In genomic region chr2:20632446-20632990, GRCh38 we compare ENCODE assay signal across 22 cellular contexts. TPM values are rescaled to one million over a fixed set of nuclear protein-coding genes. Genes with fewer than 3 reads are reported as not detected.
DNase-seq lines count a peak whose midpoint lies in the region; ATAC-seq and TF ChIP-seq lines count a peak whose summit lies in the region.
"Had no signal": no experiment of that assay in that cellular context is flagged by ENCODE, and none has a peak within 500 bp of the region (broad histone marks: within the 10 kb centered on the region; RNA-seq: fewer than 3 reads in every experiment).

No MANE protein-coding gene starts in this region.

- no peak overlapping the region for H3K4me3 ChIP-seq in left ventricle myocardium inferior
- H3K4me3 ChIP-seq in coronary artery: no peak overlapping the region
- no peak overlapping the region for H3K4me3 ChIP-seq in muscle layer of colon (ENCODE audit: low read depth in 1 of 2, low read length in 2 of 2)
- H3K4me3 ChIP-seq: psoas muscle, SK-N-MC, uterus had no signal

- intact Hi-C loops in left ventricle myocardium inferior (cut with micrococcal nuclease): no loop called here
- intact Hi-C loops in left cardiac atrium (cut with DNase I): no loop called here

- no peak overlapping the region for H3K9ac ChIP-seq in muscle layer of colon (ENCODE audit: low read length)
- H3K9ac ChIP-seq: KMS-11 had no signal

- H3K36me3 ChIP-seq in left ventricle myocardium inferior (peaks cover 9% of the 10 kb centered on the region), muscle layer of colon (ENCODE audit: insufficient read depth, low read length) (peaks cover 41% of the 10 kb centered on the region)
- H3K36me3 ChIP-seq: uterus had no signal

- no peaks in the 10 kb centered on the region for H3K27me3 ChIP-seq in left ventricle myocardium inferior (ENCODE audit: low read depth)
- no peaks in the 10 kb centered on the region for H3K27me3 ChIP-seq in muscle layer of colon (ENCODE audit: control insufficient read depth in 1 of 2, insufficient read depth in 2 of 2, low read length in 2 of 2)
- H3K27me3 ChIP-seq: neutrophil, uterus had no signal

- H3K4me1 ChIP-seq in left ventricle myocardium inferior (peaks cover 51% of the 10 kb centered on the region), muscle layer of colon (ENCODE audit: insufficient read depth, low read length) (peaks cover 73% of the 10 kb centered on the region)

- DNase-seq in left ventricle myocardium inferior: no peak
- no peak for DNase-seq in left cardiac atrium
- DNase-seq in coronary artery (ENCODE audit: low spot score): no peak
- DNase-seq in midbrain (lab: John Stamatoyannopoulos, UW): no peak
- DNase-seq in Kasumi-1 (lab: John Stamatoyannopoulos, UW): no peak
- DNase-seq in NCI-H1694 (lab: John Stamatoyannopoulos, UW): no peak
- DNase-seq: ACHN; activated T-cell treated with anti-CD3 and anti-CD28 coated beads, Interleukin-2, amount 50 U/mL, for 24 hours; C1 segment of cervical spinal cord; GOT3; NCI-H2227 treated with DMSO at 0.1 percent for 48 hours; RPMI8226; stimulated activated CD8-positive, alpha-beta memory T cell treated with anti-CD3 and anti-CD28 coated beads, Interleukin-4, amount 100 ng/mL, for 48 hours; T-helper 17 cell; uterus had no signal

- H3K27ac ChIP-seq in left ventricle myocardium inferior (replicated peaks) (peak overlapping the region; percentile 85), coronary artery (peak overlapping the region; percentile 54 to 96), muscle layer of colon (ENCODE audit: low read depth, low read length) (peak overlapping the region; percentile 93)
- H3K27ac ChIP-seq: KMS-11, neutrophil, psoas muscle, SK-N-MC had no signal

- H3K9me3 ChIP-seq in left ventricle myocardium inferior (replicated peaks) (no peaks in the 10 kb centered on the region), muscle layer of colon (ENCODE audit: low read length) (no peaks in the 10 kb centered on the region)
- H3K9me3 ChIP-seq: neutrophil, psoas muscle, uterus had no signal

- ATAC-seq in left cardiac atrium (no peak), GM21786 (IDR thresholded peaks at IDR 0.05; ENCODE audit: unreplicated experiment) (no peak)
- ATAC-seq: psoas muscle, T-helper 17 cell had no signal

- no peak for TF ChIP-seq CTCF in left ventricle myocardium inferior (IDR thresholded peaks at IDR 0.05; ENCODE audit: borderline replicate concordance)
- TF ChIP-seq CTCF in coronary artery (IDR thresholded peaks at IDR 0.05): no peak

RNA-seq across cellular contexts. Expression of gene HS1BP3, which starts 18.4 kb away (rescaled TPM):
- total RNA-seq in left ventricle myocardium inferior: 16.6 TPM
- 10 to 100 TPM; 19.8 to 21.4 TPM for total RNA-seq in left cardiac atrium

RNA-seq across cellular contexts. Expression of gene GDF7, which starts 34.4 kb away (rescaled TPM):
- total RNA-seq in left ventricle myocardium inferior (0.58 TPM), left cardiac atrium (1 to 10 TPM in 1 of 2 donors, under 1 TPM in 1; 0.32 to 4.8 TPM)
- total RNA-seq: myocyte had no signal
